1 cellular context compared by ENCODE assay signal in the genomic region with DNA sequence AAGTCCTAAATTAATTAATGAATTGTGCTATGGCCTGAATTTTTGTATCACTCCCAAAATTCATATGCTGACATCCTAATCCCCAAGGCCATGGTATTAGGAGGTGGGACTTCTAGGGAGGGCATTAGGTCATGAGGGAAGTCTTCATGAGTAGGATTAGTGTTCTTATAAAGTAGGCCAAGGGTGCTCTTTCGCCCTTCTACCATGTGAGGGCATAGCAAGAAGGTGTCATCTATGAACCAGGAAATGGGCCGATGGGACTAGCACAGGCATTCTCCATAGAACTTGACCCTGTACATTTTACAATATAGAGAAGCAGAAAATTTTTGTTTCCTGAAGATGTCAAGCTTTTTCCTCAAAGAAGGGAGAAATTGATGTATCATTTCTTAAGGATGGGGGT.
TF ChIP-seq lines count a peak whose summit lies in the region.

No MANE protein-coding gene starts in this region.

TF ChIP-seq in GM12878, 131 proteins besides CTCF, POLR2A, EP300 and RAD21:
- TF ChIP-seq SMC3 (IDR thresholded peaks at IDR 0.05; ENCODE audit: borderline replicate concordance, low read length) (peak; percentile 32; the same call in 1 of the 2 replicates), MXI1 (IDR thresholded peaks at IDR 0.05; ENCODE audit: low read depth, low read length) (no peak)
TF ChIP-seq in GM12878: peak in this region for 1.
